ENCODE assay signal across 32 cellular contexts in genomic region chr13:80757694-80758093, GRCh38.
DNase-seq lines count a peak whose midpoint lies in the region; ATAC-seq, FAIRE-seq and TF ChIP-seq lines count a peak whose summit lies in the region.
"Had no signal": no experiment of that assay in that cellular context is flagged by ENCODE, and none has a peak within 500 bp of the region (broad histone marks: within the 10 kb centered on the region; RNA-seq: fewer than 3 reads in every experiment).

No MANE protein-coding gene starts in this region.

- H3K4me2 ChIP-seq in K562 (ENCODE audit: insufficient read depth, low read length) (no peak overlapping the region), neural cell (ENCODE audit: low read length) (no peak overlapping the region)
- H3K4me2 ChIP-seq: A549; BLaER1; BLaER1 treated with 17β-estradiol and CSF1 and Interleukin-3, amounts not matched to agents 10 nM and 100 nM had no signal

- H3K36me3 ChIP-seq in K562 (ENCODE audit: control insufficient read depth, insufficient read depth, low read length) (no peaks in the 10 kb centered on the region), ectodermal cell (ENCODE audit: control insufficient read depth, insufficient read depth, low read length) (no peaks in the 10 kb centered on the region), neural cell (ENCODE audit: insufficient read depth, low read length) (no peaks in the 10 kb centered on the region)
- H3K36me3 ChIP-seq: BE2C; BLaER1; BLaER1 treated with 17β-estradiol and CSF1 and Interleukin-3, amounts not matched to agents 10 nM and 100 nM had no signal

- BruUV-seq in K562 (replicated peaks; lab: Mats Ljungman, UMichigan) = no TSS peak

- no peaks in the 10 kb centered on the region for H3K4me1 ChIP-seq in K562 (replicated peaks in 1 of 2; ENCODE audit: control insufficient read depth in 2 of 2, insufficient read depth in 2 of 2, low read length in 2 of 2)
- no peaks in the 10 kb centered on the region for H3K4me1 ChIP-seq in ectodermal cell (ENCODE audit: control insufficient read depth, insufficient read depth, low read length)
- H3K4me1 ChIP-seq: A549, BLaER1, Caco-2 had no signal

- POLR2A ChIA-PET in K562 (lab: Yijun Ruan, JAX) = interaction anchor here (1.5 kb wide), 1 partner anchor 33 kb away, joined by 4 read pairs; no protein-coding TSS in a partner anchor

- H3K27me3 ChIP-seq in K562 (ENCODE audit: control insufficient read depth in 2 of 2, insufficient read depth in 2 of 2, low read length in 2 of 2) = no peaks in the 10 kb centered on the region
- H3K27me3 ChIP-seq in ectodermal cell (ENCODE audit: control insufficient read depth, insufficient read depth, low read length, poor library complexity, severe bottlenecking) = no peaks in the 10 kb centered on the region
- no peaks in the 10 kb centered on the region for H3K27me3 ChIP-seq in neural cell (ENCODE audit: insufficient read depth, low read depth, low read length)
- H3K27me3 ChIP-seq: BE2C; BLaER1; BLaER1 treated with 17β-estradiol and CSF1 and Interleukin-3, amounts not matched to agents 10 nM and 100 nM had no signal

- CTCF ChIA-PET in K562 (lab: Yijun Ruan, JAX; ENCODE audit: low intra/inter-chr PET ratio) = no interaction called here

- no peaks in the 10 kb centered on the region for H3K9me2 ChIP-seq in neural cell (ENCODE audit: insufficient read depth, low read length)

- in situ Hi-C loops in K562 (cut with MboI) = no loop called here

- H3K9ac ChIP-seq in K562 (ENCODE audit: insufficient read depth in 1 of 2, low read depth in 2 of 2, low read length in 2 of 2) (no peak overlapping the region), neural cell (ENCODE audit: low read length) (no peak overlapping the region)
- H3K9ac ChIP-seq: BLaER1; BLaER1 treated with 17β-estradiol and CSF1 and Interleukin-3, amounts not matched to agents 10 nM and 100 nM had no signal

- no peak for TF ChIP-seq EP300 in K562 (IDR thresholded peaks at IDR 0.05; ENCODE audit: low read length)
- peak; percentile 98 for TF ChIP-seq EP300 in neural cell (conservative IDR thresholded peaks at IDR 0.05; ENCODE audit: poor library complexity, severe bottlenecking)

- H3K4me3 ChIP-seq in K562 = no peak overlapping the region
- no peak overlapping the region for H3K4me3 ChIP-seq in ectodermal cell (ENCODE audit: insufficient read depth, low read depth, low read length)
- H3K4me3 ChIP-seq in neural cell (ENCODE audit: low read length) = no peak overlapping the region
- H3K4me3 ChIP-seq: A549; BLaER1; BLaER1 treated with 17β-estradiol and CSF1 and Interleukin-3, amounts not matched to agents 10 nM and 100 nM had no signal

- FAIRE-seq in K562 (lab: Jason Lieb, UNC) = no peak
- FAIRE-seq: A204.1, A549, D721Med had no signal

- no peak for TF ChIP-seq POLR2A in K562 (conservative IDR thresholded peaks at IDR 0.05)

- H3F3A ChIP-seq in neural cell (ENCODE audit: insufficient read depth, low read length, poor library complexity, severe bottlenecking) = no peaks in the 10 kb centered on the region

- H2AFZ ChIP-seq in K562 (ENCODE audit: low read depth, low read length) (no peak overlapping the region), neural cell (ENCODE audit: low read depth, low read length) (no peak overlapping the region)

- no peak for TF ChIP-seq RAD21 in K562 (CRISPR knock-in tag; conservative IDR thresholded peaks at IDR 0.05 in 1 of 2, IDR thresholded peaks at IDR 0.05 in 1 of 2)
- no peak for TF ChIP-seq RAD21 in neural cell (conservative IDR thresholded peaks at IDR 0.05)

- peaks cover 2% of the 10 kb centered on the region; the same call in 1 of the 2 replicates for H3K9me3 ChIP-seq in K562 (replicated peaks; ENCODE audit: control insufficient read depth, insufficient read depth, low read depth, low read length)
- H3K9me3 ChIP-seq in ectodermal cell (ENCODE audit: control insufficient read depth, low read length) = no peaks in the 10 kb centered on the region
- no peaks in the 10 kb centered on the region for H3K9me3 ChIP-seq in neural cell (ENCODE audit: low read length)
- H3K9me3 ChIP-seq: A549, BE2C, Caco-2 had no signal

- ATAC-seq in K562 = no peak
- ATAC-seq: A549; CD8-positive, alpha-beta T cell had no signal

- TF ChIP-seq CTCF in K562 (IDR thresholded peaks at IDR 0.05 in 2 of 3, conservative IDR thresholded peaks at IDR 0.05 in 1 of 3; ENCODE audit: insufficient read depth in 2 of 3, low read depth in 1 of 3, low read length in 3 of 3) = no peak
- no peak for TF ChIP-seq CTCF in neural cell (IDR thresholded peaks at IDR 0.05; ENCODE audit: poor library complexity, severe bottlenecking)

- H3K27ac ChIP-seq in K562 (ENCODE audit: extremely low read depth, low read depth, low read length) (no peak overlapping the region), ectodermal cell (ENCODE audit: insufficient read depth, low read depth, low read length, poor library complexity, severe bottlenecking) (peak overlapping the region; percentile 4), neural cell (ENCODE audit: low read length) (peak overlapping the region; percentile 75)
- H3K27ac ChIP-seq: 22Rv1; A549; BLaER1; BLaER1 treated with 17β-estradiol and CSF1 and Interleukin-3, amounts not matched to agents 10 nM and 100 nM; C4-2B had no signal

- no peaks in the 10 kb centered on the region for H3K9me1 ChIP-seq in K562 (ENCODE audit: control insufficient read depth, insufficient read depth, low read length)

- DNase-seq in K562 (ENCODE audit: extremely low read depth in 1 of 4, low spot score in 3 of 4) = no peak
- no peak for DNase-seq in NCI-H82 (lab: John Stamatoyannopoulos, UW)
- no peak for DNase-seq in C1 segment of cervical spinal cord (lab: John Stamatoyannopoulos, UW)
- DNase-seq in HCEC 1CT = no peak
- DNase-seq: 8988T; ACHN; AML-193; BE2C; Caco-2; Calu3; CD4-positive, alpha-beta memory T cell; CD4-positive, alpha-beta T cell; CD4-positive, CD25-positive, alpha-beta regulatory T cell; CD8-positive, alpha-beta memory T cell; CD8-positive, alpha-beta T cell; COR-L47; DMS 273 treated with DMSO at 0.1 percent for 48 hours; DMS153; DMS53; DMS79; DMS79 treated with DMSO at 0.1 percent for 48 hours; DND-41; EL had no signal

- intact Hi-C loops in K562 (cut with micrococcal nuclease) = no loop called here

- no peaks in the 10 kb centered on the region for H3K79me2 ChIP-seq in K562 (ENCODE audit: control insufficient read depth, insufficient read depth, low read length)
- H3K79me2 ChIP-seq in neural cell (replicated peaks; ENCODE audit: insufficient read depth, low read length) = no peaks in the 10 kb centered on the region

- no peaks in the 10 kb centered on the region for H4K20me1 ChIP-seq in K562 (replicated peaks; ENCODE audit: control insufficient read depth, insufficient read depth, low read length)
- no peaks in the 10 kb centered on the region for H4K20me1 ChIP-seq in neural cell (ENCODE audit: insufficient read depth)
- H4K20me1 ChIP-seq: BLaER1; BLaER1 treated with 17β-estradiol and CSF1 and Interleukin-3, amounts not matched to agents 10 nM and 100 nM had no signal

TF ChIP-seq in K562, 482 proteins besides CTCF, POLR2A, EP300 and RAD21:
- TF ChIP-seq KLF10 (CRISPR knock-in tag; IDR thresholded peaks at IDR 0.05) = no peak
- TF ChIP-seq ZFP30 (CRISPR knock-in tag; IDR thresholded peaks at IDR 0.05; ENCODE audit: borderline replicate concordance) = no peak
- peak; percentile 3; the same call in 1 of the 2 replicates for TF ChIP-seq ZNF280B (CRISPR knock-in tag; IDR thresholded peaks at IDR 0.05)

TF ChIP-seq in neural cell, 6 proteins besides CTCF, POLR2A, EP300 and RAD21:
- TF ChIP-seq POLR2AphosphoS5 (IDR thresholded peaks at IDR 0.05) = peak; percentile 78
- peak; percentile 40 for TF ChIP-seq REST (IDR thresholded peaks at IDR 0.05; ENCODE audit: borderline replicate concordance)
- TF ChIP-seq TAF1 (IDR thresholded peaks at IDR 0.05; ENCODE audit: low read depth) = no peak
